In genomic region chr10:96395931-96396877, GRCh38 we compare ENCODE assay signal across 1 cellular context.
TF ChIP-seq lines count a peak whose summit lies in the region.

No MANE protein-coding gene starts in this region.

TF ChIP-seq in HepG2, 621 proteins besides CTCF, POLR2A, EP300 and RAD21 (continued from another document and continues in another):
- TF ChIP-seq ZMYM4 (CRISPR knock-in tag; IDR thresholded peaks at IDR 0.05) (no peak), TAF15 (IDR thresholded peaks at IDR 0.05; ENCODE audit: low read depth, low read length, poor library complexity, severe bottlenecking) (no peak), ZSCAN30 (CRISPR knock-in tag; IDR thresholded peaks at IDR 0.05) (no peak), NBN (conservative IDR thresholded peaks at IDR 0.05) (no peak), HOXA3 (CRISPR knock-in tag; IDR thresholded peaks at IDR 0.05) (no peak), ZNF251 (CRISPR knock-in tag; IDR thresholded peaks at IDR 0.05) (no peak), NAIF1 (CRISPR knock-in tag; IDR thresholded peaks at IDR 0.05; ENCODE audit: borderline replicate concordance) (no peak), SMC3 (IDR thresholded peaks at IDR 0.05; ENCODE audit: low read length) (peak; percentile 52), ZNF138 (CRISPR knock-in tag; IDR thresholded peaks at IDR 0.05; ENCODE audit: low read depth) (no peak), SALL1 (CRISPR knock-in tag; IDR thresholded peaks at IDR 0.05) (0 out of 2 replicates have a peak, but pooled peaks have one; percentile 24), AFF4 (CRISPR knock-in tag; IDR thresholded peaks at IDR 0.05) (no peak), SUZ12 (IDR thresholded peaks at IDR 0.05; ENCODE audit: low read depth, low read length) (no peak), POLR2AphosphoS2 (IDR thresholded peaks at IDR 0.05; ENCODE audit: low read depth, low read length) (no peak), ZNF260 (CRISPR knock-in tag; IDR thresholded peaks at IDR 0.05; ENCODE audit: borderline replicate concordance, low read depth) (no peak), ZNF224 (CRISPR knock-in tag; IDR thresholded peaks at IDR 0.05) (no peak), STAG1 (CRISPR knock-in tag; IDR thresholded peaks at IDR 0.05) (peak; percentile 79), BCL3 (CRISPR knock-in tag; IDR thresholded peaks at IDR 0.05) (no peak), MED1 (CRISPR knock-in tag; IDR thresholded peaks at IDR 0.05) (no peak), HOXA5 (CRISPR knock-in tag; IDR thresholded peaks at IDR 0.05) (no peak), KLF11 (CRISPR knock-in tag; IDR thresholded peaks at IDR 0.05) (no peak), SRSF4 (IDR thresholded peaks at IDR 0.05; ENCODE audit: low read depth, low read length, poor library complexity, severe bottlenecking) (no peak), ZSCAN29 (CRISPR knock-in tag; conservative IDR thresholded peaks at IDR 0.05) (no peak), MEIS1 (CRISPR knock-in tag; IDR thresholded peaks at IDR 0.05; ENCODE audit: borderline replicate concordance) (no peak), ELF4 (CRISPR knock-in tag; IDR thresholded peaks at IDR 0.05; ENCODE audit: borderline replicate concordance) (no peak), HNF4A (CRISPR knock-in tag; IDR thresholded peaks at IDR 0.05) (no peak), KDM1A (CRISPR knock-in tag; IDR thresholded peaks at IDR 0.05) (no peak), JUNB (CRISPR knock-in tag; IDR thresholded peaks at IDR 0.05; ENCODE audit: borderline replicate concordance) (no peak), ZKSCAN1 (IDR thresholded peaks at IDR 0.05; ENCODE audit: low read length) (no peak), ZNF775 (CRISPR knock-in tag; IDR thresholded peaks at IDR 0.05; ENCODE audit: borderline replicate concordance) (no peak), ESRRA (CRISPR knock-in tag; IDR thresholded peaks at IDR 0.05; ENCODE audit: low read depth) (no peak), ZNF841 (CRISPR knock-in tag; IDR thresholded peaks at IDR 0.05; ENCODE audit: borderline replicate concordance) (no peak), ZNF563 (CRISPR knock-in tag; IDR thresholded peaks at IDR 0.05) (no peak), WIZ (CRISPR knock-in tag; IDR thresholded peaks at IDR 0.05) (no peak), AKAP8 (CRISPR knock-in tag; IDR thresholded peaks at IDR 0.05) (no peak), ASH2L (IDR thresholded peaks at IDR 0.05; ENCODE audit: insufficient read length, low read depth, low read length) (no peak), ZNF597 (CRISPR knock-in tag; IDR thresholded peaks at IDR 0.05) (no peak), DNMT1 (CRISPR knock-in tag; IDR thresholded peaks at IDR 0.05) (no peak)
- TF ChIP-seq, protein P1, sequence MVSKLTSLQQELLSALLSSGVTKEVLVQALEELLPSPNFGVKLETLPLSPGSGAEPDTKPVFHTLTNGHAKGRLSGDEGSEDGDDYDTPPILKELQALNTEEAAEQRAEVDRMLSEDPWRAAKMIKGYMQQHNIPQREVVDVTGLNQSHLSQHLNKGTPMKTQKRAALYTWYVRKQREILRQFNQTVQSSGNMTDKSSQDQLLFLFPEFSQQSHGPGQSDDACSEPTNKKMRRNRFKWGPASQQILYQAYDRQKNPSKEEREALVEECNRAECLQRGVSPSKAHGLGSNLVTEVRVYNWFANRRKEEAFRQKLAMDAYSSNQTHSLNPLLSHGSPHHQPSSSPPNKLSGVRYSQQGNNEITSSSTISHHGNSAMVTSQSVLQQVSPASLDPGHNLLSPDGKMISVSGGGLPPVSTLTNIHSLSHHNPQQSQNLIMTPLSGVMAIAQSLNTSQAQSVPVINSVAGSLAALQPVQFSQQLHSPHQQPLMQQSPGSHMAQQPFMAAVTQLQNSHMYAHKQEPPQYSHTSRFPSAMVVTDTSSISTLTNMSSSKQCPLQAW (CRISPR knock-in tag; IDR thresholded peaks at IDR 0.05), result no peak
- TF ChIP-seq, protein P2, sequence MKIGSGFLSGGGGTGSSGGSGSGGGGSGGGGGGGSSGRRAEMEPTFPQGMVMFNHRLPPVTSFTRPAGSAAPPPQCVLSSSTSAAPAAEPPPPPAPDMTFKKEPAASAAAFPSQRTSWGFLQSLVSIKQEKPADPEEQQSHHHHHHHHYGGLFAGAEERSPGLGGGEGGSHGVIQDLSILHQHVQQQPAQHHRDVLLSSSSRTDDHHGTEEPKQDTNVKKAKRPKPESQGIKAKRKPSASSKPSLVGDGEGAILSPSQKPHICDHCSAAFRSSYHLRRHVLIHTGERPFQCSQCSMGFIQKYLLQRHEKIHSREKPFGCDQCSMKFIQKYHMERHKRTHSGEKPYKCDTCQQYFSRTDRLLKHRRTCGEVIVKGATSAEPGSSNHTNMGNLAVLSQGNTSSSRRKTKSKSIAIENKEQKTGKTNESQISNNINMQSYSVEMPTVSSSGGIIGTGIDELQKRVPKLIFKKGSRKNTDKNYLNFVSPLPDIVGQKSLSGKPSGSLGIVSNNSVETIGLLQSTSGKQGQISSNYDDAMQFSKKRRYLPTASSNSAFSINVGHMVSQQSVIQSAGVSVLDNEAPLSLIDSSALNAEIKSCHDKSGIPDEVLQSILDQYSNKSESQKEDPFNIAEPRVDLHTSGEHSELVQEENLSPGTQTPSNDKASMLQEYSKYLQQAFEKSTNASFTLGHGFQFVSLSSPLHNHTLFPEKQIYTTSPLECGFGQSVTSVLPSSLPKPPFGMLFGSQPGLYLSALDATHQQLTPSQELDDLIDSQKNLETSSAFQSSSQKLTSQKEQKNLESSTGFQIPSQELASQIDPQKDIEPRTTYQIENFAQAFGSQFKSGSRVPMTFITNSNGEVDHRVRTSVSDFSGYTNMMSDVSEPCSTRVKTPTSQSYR (CRISPR knock-in tag; IDR thresholded peaks at IDR 0.05; ENCODE audit: borderline replicate concordance), result no peak
- TF ChIP-seq, protein P3, sequence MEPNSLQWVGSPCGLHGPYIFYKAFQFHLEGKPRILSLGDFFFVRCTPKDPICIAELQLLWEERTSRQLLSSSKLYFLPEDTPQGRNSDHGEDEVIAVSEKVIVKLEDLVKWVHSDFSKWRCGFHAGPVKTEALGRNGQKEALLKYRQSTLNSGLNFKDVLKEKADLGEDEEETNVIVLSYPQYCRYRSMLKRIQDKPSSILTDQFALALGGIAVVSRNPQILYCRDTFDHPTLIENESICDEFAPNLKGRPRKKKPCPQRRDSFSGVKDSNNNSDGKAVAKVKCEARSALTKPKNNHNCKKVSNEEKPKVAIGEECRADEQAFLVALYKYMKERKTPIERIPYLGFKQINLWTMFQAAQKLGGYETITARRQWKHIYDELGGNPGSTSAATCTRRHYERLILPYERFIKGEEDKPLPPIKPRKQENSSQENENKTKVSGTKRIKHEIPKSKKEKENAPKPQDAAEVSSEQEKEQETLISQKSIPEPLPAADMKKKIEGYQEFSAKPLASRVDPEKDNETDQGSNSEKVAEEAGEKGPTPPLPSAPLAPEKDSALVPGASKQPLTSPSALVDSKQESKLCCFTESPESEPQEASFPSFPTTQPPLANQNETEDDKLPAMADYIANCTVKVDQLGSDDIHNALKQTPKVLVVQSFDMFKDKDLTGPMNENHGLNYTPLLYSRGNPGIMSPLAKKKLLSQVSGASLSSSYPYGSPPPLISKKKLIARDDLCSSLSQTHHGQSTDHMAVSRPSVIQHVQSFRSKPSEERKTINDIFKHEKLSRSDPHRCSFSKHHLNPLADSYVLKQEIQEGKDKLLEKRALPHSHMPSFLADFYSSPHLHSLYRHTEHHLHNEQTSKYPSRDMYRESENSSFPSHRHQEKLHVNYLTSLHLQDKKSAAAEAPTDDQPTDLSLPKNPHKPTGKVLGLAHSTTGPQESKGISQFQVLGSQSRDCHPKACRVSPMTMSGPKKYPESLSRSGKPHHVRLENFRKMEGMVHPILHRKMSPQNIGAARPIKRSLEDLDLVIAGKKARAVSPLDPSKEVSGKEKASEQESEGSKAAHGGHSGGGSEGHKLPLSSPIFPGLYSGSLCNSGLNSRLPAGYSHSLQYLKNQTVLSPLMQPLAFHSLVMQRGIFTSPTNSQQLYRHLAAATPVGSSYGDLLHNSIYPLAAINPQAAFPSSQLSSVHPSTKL (CRISPR knock-in tag; IDR thresholded peaks at IDR 0.05), result 0 out of 2 replicates have a peak, but pooled peaks have one; percentile 19
- TF ChIP-seq, protein P4, sequence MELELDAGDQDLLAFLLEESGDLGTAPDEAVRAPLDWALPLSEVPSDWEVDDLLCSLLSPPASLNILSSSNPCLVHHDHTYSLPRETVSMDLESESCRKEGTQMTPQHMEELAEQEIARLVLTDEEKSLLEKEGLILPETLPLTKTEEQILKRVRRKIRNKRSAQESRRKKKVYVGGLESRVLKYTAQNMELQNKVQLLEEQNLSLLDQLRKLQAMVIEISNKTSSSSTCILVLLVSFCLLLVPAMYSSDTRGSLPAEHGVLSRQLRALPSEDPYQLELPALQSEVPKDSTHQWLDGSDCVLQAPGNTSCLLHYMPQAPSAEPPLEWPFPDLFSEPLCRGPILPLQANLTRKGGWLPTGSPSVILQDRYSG (CRISPR knock-in tag; IDR thresholded peaks at IDR 0.05), result no peak
- TF ChIP-seq, protein P5, sequence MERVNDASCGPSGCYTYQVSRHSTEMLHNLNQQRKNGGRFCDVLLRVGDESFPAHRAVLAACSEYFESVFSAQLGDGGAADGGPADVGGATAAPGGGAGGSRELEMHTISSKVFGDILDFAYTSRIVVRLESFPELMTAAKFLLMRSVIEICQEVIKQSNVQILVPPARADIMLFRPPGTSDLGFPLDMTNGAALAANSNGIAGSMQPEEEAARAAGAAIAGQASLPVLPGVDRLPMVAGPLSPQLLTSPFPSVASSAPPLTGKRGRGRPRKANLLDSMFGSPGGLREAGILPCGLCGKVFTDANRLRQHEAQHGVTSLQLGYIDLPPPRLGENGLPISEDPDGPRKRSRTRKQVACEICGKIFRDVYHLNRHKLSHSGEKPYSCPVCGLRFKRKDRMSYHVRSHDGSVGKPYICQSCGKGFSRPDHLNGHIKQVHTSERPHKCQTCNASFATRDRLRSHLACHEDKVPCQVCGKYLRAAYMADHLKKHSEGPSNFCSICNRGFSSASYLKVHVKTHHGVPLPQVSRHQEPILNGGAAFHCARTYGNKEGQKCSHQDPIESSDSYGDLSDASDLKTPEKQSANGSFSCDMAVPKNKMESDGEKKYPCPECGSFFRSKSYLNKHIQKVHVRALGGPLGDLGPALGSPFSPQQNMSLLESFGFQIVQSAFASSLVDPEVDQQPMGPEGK (CRISPR knock-in tag; IDR thresholded peaks at IDR 0.05), result peak; percentile 30; the same call in 1 of the 2 replicates
- TF ChIP-seq, protein P6, sequence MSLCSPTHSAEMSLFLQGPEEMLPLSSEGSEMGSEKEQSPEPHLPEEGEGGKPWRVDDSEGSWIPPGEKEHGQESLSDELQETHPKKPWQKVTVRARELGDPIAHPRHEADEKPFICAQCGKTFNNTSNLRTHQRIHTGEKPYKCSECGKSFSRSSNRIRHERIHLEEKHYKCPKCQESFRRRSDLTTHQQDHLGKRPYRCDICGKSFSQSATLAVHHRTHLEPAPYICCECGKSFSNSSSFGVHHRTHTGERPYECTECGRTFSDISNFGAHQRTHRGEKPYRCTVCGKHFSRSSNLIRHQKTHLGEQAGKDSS (CRISPR knock-in tag; IDR thresholded peaks at IDR 0.05; ENCODE audit: borderline replicate concordance, low read depth), result no peak
- TF ChIP-seq, protein P7, sequence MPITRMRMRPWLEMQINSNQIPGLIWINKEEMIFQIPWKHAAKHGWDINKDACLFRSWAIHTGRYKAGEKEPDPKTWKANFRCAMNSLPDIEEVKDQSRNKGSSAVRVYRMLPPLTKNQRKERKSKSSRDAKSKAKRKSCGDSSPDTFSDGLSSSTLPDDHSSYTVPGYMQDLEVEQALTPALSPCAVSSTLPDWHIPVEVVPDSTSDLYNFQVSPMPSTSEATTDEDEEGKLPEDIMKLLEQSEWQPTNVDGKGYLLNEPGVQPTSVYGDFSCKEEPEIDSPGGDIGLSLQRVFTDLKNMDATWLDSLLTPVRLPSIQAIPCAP (CRISPR knock-in tag; IDR thresholded peaks at IDR 0.05; ENCODE audit: low read depth), result no peak
- TF ChIP-seq, protein P8, sequence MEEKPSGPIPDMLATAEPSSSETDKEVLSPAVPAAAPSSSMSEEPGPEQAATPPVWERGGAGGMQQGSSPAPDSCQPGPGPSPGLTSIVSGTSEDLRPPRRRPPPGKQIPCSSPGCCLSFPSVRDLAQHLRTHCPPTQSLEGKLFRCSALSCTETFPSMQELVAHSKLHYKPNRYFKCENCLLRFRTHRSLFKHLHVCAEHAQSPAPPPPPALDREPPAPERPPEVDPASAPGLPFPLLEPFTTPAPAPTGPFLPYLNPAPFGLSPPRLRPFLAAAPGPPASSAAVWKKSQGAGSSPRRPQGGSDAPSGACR (CRISPR knock-in tag; IDR thresholded peaks at IDR 0.05), result no peak
